8 cellular contexts compared by ENCODE assay signal in the genomic region with DNA sequence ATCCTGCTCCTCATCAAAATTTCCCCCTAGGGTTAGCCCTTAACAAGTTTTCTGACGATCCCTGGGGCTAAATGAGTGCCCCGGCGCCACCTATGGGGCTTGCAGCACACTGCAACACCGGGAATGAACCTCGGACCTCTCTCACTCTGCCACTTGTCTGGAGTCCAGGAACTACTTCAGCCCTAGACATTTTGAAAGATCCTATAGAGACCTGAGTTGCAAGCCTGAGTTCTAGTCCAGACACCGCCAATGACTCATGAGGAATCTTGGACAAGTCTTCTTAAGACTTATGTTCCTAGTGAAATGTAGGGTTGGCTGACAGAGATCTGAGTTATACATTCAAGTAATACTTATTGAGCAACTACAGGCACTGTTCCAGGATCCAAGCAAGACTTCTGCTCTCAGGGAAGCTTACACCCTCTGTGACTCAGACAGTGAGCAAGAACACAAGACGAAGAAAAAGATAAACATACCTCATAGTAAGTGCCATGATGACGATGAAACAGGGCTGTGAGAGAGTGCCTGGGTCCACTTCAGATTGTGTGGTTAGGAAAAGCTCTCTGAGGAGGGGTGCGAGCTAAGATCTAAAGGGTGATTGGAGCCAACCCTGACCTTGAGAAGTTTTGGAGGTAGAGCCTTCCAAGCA. TPM values are rescaled to one million over a fixed set of nuclear protein-coding genes. Genes with fewer than 3 reads are reported as not detected.
DNase-seq lines count a peak whose midpoint lies in the region; ATAC-seq, FAIRE-seq and TF ChIP-seq lines count a peak whose summit lies in the region.

No MANE protein-coding gene starts in this region.

- H3K36me3 ChIP-seq in heart right ventricle: no peaks in the 10 kb centered on the region
- H3K36me3 ChIP-seq in small intestine (ENCODE audit: control insufficient read depth in 2 of 2, insufficient read depth in 2 of 2, low read length in 2 of 2): no peaks in the 10 kb centered on the region

- TF ChIP-seq CTCF in heart right ventricle (IDR thresholded peaks at IDR 0.05): peak; percentile 32 to 75 (median 63)

- no peaks in the 10 kb centered on the region for H3K9me3 ChIP-seq in heart right ventricle
- H3K9me3 ChIP-seq in small intestine (ENCODE audit: control insufficient read depth, low read depth): no peaks in the 10 kb centered on the region

- intact Hi-C loops in heart right ventricle (cut with DNase I): loop anchor here in 2 of 10 donors (10.0 kb wide), 1 partner anchor 211 kb away; a partner anchor contains a TSS

- H3K27ac ChIP-seq in heart right ventricle (peak overlapping the region in 1 of 10 donors; percentile 10), small intestine (ENCODE audit: low read depth in 1 of 2, low read length in 1 of 2) (peak overlapping the region; percentile 59 to 76)

- H3K4me3 ChIP-seq in heart right ventricle: no peak overlapping the region
- H3K4me3 ChIP-seq in small intestine (ENCODE audit: low read depth in 1 of 2, low read length in 2 of 2): no peak overlapping the region

- peak; percentile 69 for FAIRE-seq in GM12891 (lab: Jason Lieb, UNC)
- no peak for FAIRE-seq in small intestine (lab: Jason Lieb, UNC)

- peaks cover 0 to 12% (median 0%) of the 10 kb centered on the region in 9 donors for H3K4me1 ChIP-seq in heart right ventricle
- H3K4me1 ChIP-seq in small intestine (ENCODE audit: control insufficient read depth in 2 of 2, insufficient read depth in 1 of 2, low read depth in 1 of 2, low read length in 1 of 2): peaks cover 0 to 3% of the 10 kb centered on the region in 2 donors

- no peak for TF ChIP-seq POLR2A in GM12891 (IDR thresholded peaks at IDR 0.05; ENCODE audit: low read depth, low read length)

- DNase-seq in AG08395 (ENCODE audit: low spot score) (peak; percentile 93), GM12891 (ENCODE audit: insufficient read length, low spot score) (peak; percentile 29), NCI-H460 (ENCODE audit: extremely low read depth, low read depth) (peak; percentile 86), heart right ventricle (peak in 1 of 2 donors; percentile 46), small intestine (peak; percentile 79), inferior parietal cortex (ENCODE audit: extremely low spot score) (no peak)
- peak; percentile 62 to 67 for DNase-seq in activated T-cell treated with anti-CD3 and anti-CD28 coated beads, Interleukin-2, amount 50 U/mL, for 48 hours

- WGBS in heart right ventricle, 2 donors: 25 to 28% methylated on average over 9 of the region's 9 CpGs
- 21 to 24% (median 23%) methylated on average over 9 of the region's 9 CpGs for WGBS in small intestine, 3 donors

- peaks cover 0 to 4% (median 0%) of the 10 kb centered on the region in 7 donors for H3K27me3 ChIP-seq in heart right ventricle
- H3K27me3 ChIP-seq in small intestine (ENCODE audit: control insufficient read depth in 2 of 2, insufficient read depth in 2 of 2, low read length in 2 of 2): no peaks in the 10 kb centered on the region

- ATAC-seq in HG02798 (IDR thresholded peaks at IDR 0.05; ENCODE audit: poor library complexity, unreplicated experiment) (peak; percentile 93), heart right ventricle (peak in 6 of 8 donors; percentile 44 to 91 (median 50))

TF ChIP-seq in GM12891, 5 proteins besides CTCF, POLR2A, EP300 and RAD21:
- TF ChIP-seq POU2F2 (IDR thresholded peaks at IDR 0.05; ENCODE audit: low read depth, low read length) (0 out of 2 replicates have a peak, but pooled peaks have one; percentile 38), POLR2AphosphoS5 (IDR thresholded peaks at IDR 0.05; ENCODE audit: low read depth, low read length) (no peak), TAF1 (IDR thresholded peaks at IDR 0.05; ENCODE audit: low read depth, low read length) (no peak)

RNA-seq across cellular contexts. Expression of a gene that starts 10.2 kb away (rescaled TPM):
- 7.2 TPM for polyA plus RNA-seq in GM12891 (2012; ENCODE audit: low read depth, missing spikeins)
- 1.6 and 3.1 TPM in 2 replicates for total RNA-seq in NCI-H460 (2014; rRNA removed; shearing (Covaris generic))
- polyA plus RNA-seq in NCI-H460 (2014; cell fraction: nucleus; rRNA removed): 1.4 and 3.7 TPM in 2 replicates
- 10 to 100 TPM; 23.3 to 37.9 (median 30.6) TPM for total RNA-seq in heart right ventricle
- polyA plus RNA-seq in heart right ventricle: 10 to 100 TPM in 1 of 2 donors, 1 to 10 TPM in 1; 6.9 to 30.1 TPM
- 1 to 10 TPM in 2 of 3 donors, under 1 TPM in 1; 0.89 to 2.6 (median 2.4) TPM for polyA plus RNA-seq in small intestine
